20 cellular contexts compared by ENCODE assay signal in the genomic region with DNA sequence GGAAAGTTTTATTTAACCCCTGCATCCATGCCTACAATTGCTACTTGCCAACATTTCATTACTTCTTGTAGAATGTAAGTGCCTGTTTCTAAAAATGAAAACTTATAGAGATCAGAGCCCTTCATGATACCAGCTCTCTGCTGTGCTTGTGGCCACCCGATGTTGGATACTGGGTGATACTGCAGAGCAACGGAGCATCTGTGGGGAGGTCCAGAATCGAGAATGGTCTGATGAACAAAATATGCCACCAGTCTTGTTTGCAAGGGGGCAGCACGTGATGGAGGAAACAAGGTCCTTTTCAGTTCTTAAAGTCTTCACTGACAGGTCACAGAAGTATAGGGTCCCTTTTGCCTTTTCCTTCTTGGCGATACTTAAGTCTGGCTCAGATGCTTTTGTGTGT.
DNase-seq lines count a peak whose midpoint lies in the region; ATAC-seq and TF ChIP-seq lines count a peak whose summit lies in the region.
"Had no signal": no experiment of that assay in that cellular context is flagged by ENCODE, and none has a peak within 500 bp of the region (broad histone marks: within the 10 kb centered on the region; RNA-seq: fewer than 3 reads in every experiment).

No MANE protein-coding gene starts in this region.

- H3K27ac Mint-ChIP-seq in activated T-cell treated with anti-CD3 and anti-CD28 coated beads, Interleukin-2, amount 50 U/mL, for 72 hours: no peak overlapping the region
- H3K27ac Mint-ChIP-seq: T-helper 2 cell treated with Interferon-gamma antibody and Interleukin-4, amounts not matched to agents 5 μg/mL and 100 μg/mL, for 36 hours; type B pancreatic cell had no signal

- H3K36me3 ChIP-seq in BLaER1: no peaks in the 10 kb centered on the region
- no peaks in the 10 kb centered on the region for H3K36me3 ChIP-seq in rectal smooth muscle tissue (ENCODE audit: control insufficient read depth, insufficient read depth, low read length)

- no peaks in the 10 kb centered on the region for H3K36me3 Mint-ChIP-seq in activated T-cell treated with anti-CD3 and anti-CD28 coated beads, Interleukin-2, amount 50 U/mL, for 72 hours (ENCODE audit: insufficient read depth in 2 of 2)
- H3K36me3 Mint-ChIP-seq: stimulated activated memory B cell treated with anti-CD40 and anti-IgM and Interleukin-4, amounts not matched to agents 10 μg/mL and 1 μg/mL and 100 μg/mL, for 72 hours; type B pancreatic cell had no signal

- ATAC-seq in activated T-cell treated with anti-CD3 and anti-CD28 coated beads, Interleukin-2, amount 50 U/mL, for 72 hours (replicated peaks in 1 of 2): no peak
- no peak for ATAC-seq in GM19463 (IDR thresholded peaks at IDR 0.05; ENCODE audit: unreplicated experiment)
- ATAC-seq: stimulated activated memory B cell treated with anti-CD40 and anti-IgM and Interleukin-4, amounts not matched to agents 10 μg/mL and 1 μg/mL and 100 μg/mL, for 72 hours had no signal

- no peaks in the 10 kb centered on the region for H3K4me1 Mint-ChIP-seq in activated T-cell treated with anti-CD3 and anti-CD28 coated beads, Interleukin-2, amount 50 U/mL, for 72 hours (ENCODE audit: low read depth)
- H3K4me1 Mint-ChIP-seq: neural crest cell had no signal

- DNase-seq in HL-60 (ENCODE audit: low read depth in 1 of 2, low spot score in 1 of 2): no peak
- peak; percentile 9 to 21 for DNase-seq in erythroblast (lab: John Stamatoyannopoulos, UW)
- DNase-seq in activated T-cell treated with anti-CD3 and anti-CD28 coated beads, Interleukin-2, amount 50 U/mL, for 72 hours: no peak
- DNase-seq in NCI-H2227 treated with DMSO at 0.1 percent for 48 hours (lab: John Stamatoyannopoulos, UW): no peak
- no peak for DNase-seq in putamen (ENCODE audit: low spot score)
- DNase-seq: activated CD4-positive, CD25-positive, alpha-beta regulatory T cell treated with anti-CD3 and anti-CD28 coated beads, Interleukin-2, amount 50 U/mL, for 72 hours; activated effector memory CD4-positive, alpha-beta T cell treated with Interleukin-2 at 50 U/mL for 16 hours; amniotic stem cell; caudate nucleus; effector CD4-positive, alpha-beta T cell; MM.1S; NCI-H2081; NCI-H510A treated with DMSO at 0.1 percent for 48 hours had no signal

- H3K9ac ChIP-seq in BLaER1 (no peak overlapping the region), rectal smooth muscle tissue (ENCODE audit: low read length) (no peak overlapping the region)

- peak overlapping the region; percentile 88 for H3K4me2 ChIP-seq in BLaER1

- no peaks in the 10 kb centered on the region for H4K20me1 ChIP-seq in BLaER1

- H3K4me3 Mint-ChIP-seq in activated T-cell treated with anti-CD3 and anti-CD28 coated beads, Interleukin-2, amount 50 U/mL, for 72 hours: no peak overlapping the region
- H3K4me3 Mint-ChIP-seq: neural crest cell; T-helper 2 cell treated with Interferon-gamma antibody and Interleukin-4, amounts not matched to agents 5 μg/mL and 100 μg/mL, for 36 hours; type B pancreatic cell had no signal

- H3K27me3 ChIP-seq in BLaER1 (no peaks in the 10 kb centered on the region), HL-60 (ENCODE audit: insufficient read depth, poor library complexity, severe bottlenecking) (no peaks in the 10 kb centered on the region), rectal smooth muscle tissue (ENCODE audit: control insufficient read depth, insufficient read depth, low read length) (no peaks in the 10 kb centered on the region)

- H3K4me1 ChIP-seq in BLaER1: peaks cover 93% of the 10 kb centered on the region
- peaks cover 5% of the 10 kb centered on the region for H3K4me1 ChIP-seq in rectal smooth muscle tissue (ENCODE audit: control insufficient read depth, insufficient read depth, low read length)

- no peak for TF ChIP-seq POLR2A in erythroblast (IDR thresholded peaks at IDR 0.05; ENCODE audit: low read length)

- no peaks in the 10 kb centered on the region for H3K9me3 Mint-ChIP-seq in activated T-cell treated with anti-CD3 and anti-CD28 coated beads, Interleukin-2, amount 50 U/mL, for 72 hours
- H3K9me3 Mint-ChIP-seq: neural crest cell; stimulated activated memory B cell treated with anti-CD40 and anti-IgM and Interleukin-4, amounts not matched to agents 10 μg/mL and 1 μg/mL and 100 μg/mL, for 72 hours; T-helper 2 cell treated with Interferon-gamma antibody and Interleukin-4, amounts not matched to agents 5 μg/mL and 100 μg/mL, for 36 hours; type B pancreatic cell had no signal

- no peaks in the 10 kb centered on the region for H3K9me3 ChIP-seq in BLaER1

- H3K27ac ChIP-seq in BLaER1 (peak overlapping the region; percentile 60; the same call in 1 of the 2 replicates), HL-60 (replicated peaks) (peak overlapping the region; percentile 91), rectal smooth muscle tissue (ENCODE audit: low read depth, low read length) (peak overlapping the region; percentile 3)

- H3K4me3 ChIP-seq in BLaER1: no peak overlapping the region
- H3K4me3 ChIP-seq in HL-60 (replicated peaks; ENCODE audit: insufficient read depth, low read length): no peak overlapping the region
- no peak overlapping the region for H3K4me3 ChIP-seq in rectal smooth muscle tissue (ENCODE audit: low read length)

- TF ChIP-seq CTCF in HL-60 (IDR thresholded peaks at IDR 0.05; ENCODE audit: insufficient read depth, low read length): no peak

- peaks cover 6% of the 10 kb centered on the region for H3K27me3 Mint-ChIP-seq in activated T-cell treated with anti-CD3 and anti-CD28 coated beads, Interleukin-2, amount 50 U/mL, for 72 hours (ENCODE audit: low read depth)
- H3K27me3 Mint-ChIP-seq: stimulated activated memory B cell treated with anti-CD40 and anti-IgM and Interleukin-4, amounts not matched to agents 10 μg/mL and 1 μg/mL and 100 μg/mL, for 72 hours had no signal

Comparison
In these comparisons a context has a peak if more than half of its experiments do, and no peak if none do; other contexts are left out.
1. H3K27ac ChIP-seq: peak in every context shown above with its lines; median percentile 91 in HL-60; 60 in BLaER1; 3 in rectal smooth muscle tissue.
2. DNase-seq: peak in erythroblast (2 of 2); none in HL-60 (0 of 2), activated T-cell treated with anti-CD3 and anti-CD28 coated beads, Interleukin-2, amount 50 U/mL, for 72 hours (0 of 2), NCI-H2227 treated with DMSO at 0.1 percent for 48 hours (single experiment) and putamen (single experiment).